Comparison of ENCODE assay signal across 10 cellular contexts in the genomic region with DNA sequence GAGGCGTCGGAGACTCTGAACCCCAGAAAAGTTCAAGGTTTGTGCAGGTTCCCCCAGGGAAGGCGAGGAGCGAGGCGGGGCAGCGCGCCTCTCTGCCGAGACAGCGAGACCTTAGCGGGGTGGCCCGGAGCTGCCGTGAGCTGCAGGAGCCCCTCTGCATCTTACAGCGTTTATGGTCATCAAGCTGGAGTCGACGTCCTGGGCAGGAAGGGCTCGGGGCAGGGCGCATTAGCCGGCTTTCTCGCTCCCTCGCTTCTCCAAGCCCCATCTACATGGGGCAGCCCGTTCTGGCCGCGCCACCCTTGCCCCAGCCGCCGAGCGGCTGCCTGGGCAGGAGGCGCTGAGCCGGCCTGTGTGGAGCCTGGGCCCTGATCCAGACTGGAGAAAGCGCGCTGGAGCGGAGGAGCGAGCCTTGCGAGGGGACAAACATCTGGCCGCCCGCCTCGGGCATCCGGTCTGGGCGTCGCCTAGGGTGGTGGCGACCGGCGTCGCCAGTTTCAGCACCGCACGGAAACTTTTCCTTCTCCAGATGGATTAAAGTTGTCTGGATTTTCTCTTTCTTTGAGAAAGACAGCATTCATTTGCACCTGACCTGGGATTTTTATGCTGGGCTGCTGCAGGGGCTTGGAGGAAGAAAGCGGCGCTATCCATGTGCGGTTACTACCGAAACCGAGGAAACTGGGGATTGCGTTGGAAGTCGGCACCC. TPM values are rescaled to one million over a fixed set of nuclear protein-coding genes. Genes with fewer than 3 reads are reported as not detected.
A peak's percentile ranks its signal among the peaks of the same experiment; 100 is the strongest.
DNase-seq lines count a peak whose midpoint lies in the region; ATAC-seq and TF ChIP-seq lines count a peak whose summit lies in the region.
"Had no signal": no experiment of that assay in that cellular context is flagged by ENCODE, and none has a peak within 500 bp of the region (broad histone marks: within the 10 kb centered on the region; RNA-seq: fewer than 3 reads in every experiment).

No MANE protein-coding gene starts in this region.

- H3K9me3 ChIP-seq in SK-N-SH (no peaks in the 10 kb centered on the region), prostate gland (no peaks in the 10 kb centered on the region)

- peak overlapping the region; percentile 92 for H3K4me3 Mint-ChIP-seq in glutamatergic neuron (ENCODE audit: unreplicated experiment)

- no peak for ATAC-seq in HG02610 (IDR thresholded peaks at IDR 0.05; ENCODE audit: unreplicated experiment)

- no peaks in the 10 kb centered on the region for H4K20me1 ChIP-seq in SK-N-SH (ENCODE audit: insufficient read depth)

- peaks cover 25% of the 10 kb centered on the region for H3K27me3 Mint-ChIP-seq in glutamatergic neuron (ENCODE audit: unreplicated experiment)

- H3K4me1 ChIP-seq in SK-N-SH (ENCODE audit: control insufficient read depth in 1 of 2, insufficient read depth in 2 of 2, low read depth in 1 of 2, low read length in 1 of 2) (peaks cover 0 to 18% of the 10 kb centered on the region in 2 experiments; a peak in 1 of 4 replicates), prostate gland (replicated peaks) (peaks cover 22% of the 10 kb centered on the region)

- 6% methylated on average over 7 of the region's 52 CpGs for WGBS in SK-N-SH (ENCODE audit: low lambda C conversion rate)
- under 1% methylated on average over 52 of the region's 52 CpGs for WGBS in prostate gland

- no peak for TF ChIP-seq EP300 in SK-N-SH (IDR thresholded peaks at IDR 0.05; ENCODE audit: borderline replicate concordance in 1 of 2, low read depth in 1 of 2, low read length in 1 of 2)

- H3K9ac ChIP-seq in SK-N-SH: no peak overlapping the region

- H3K4me1 Mint-ChIP-seq in glutamatergic neuron (ENCODE audit: low read depth, unreplicated experiment): peaks cover 33% of the 10 kb centered on the region

- H3K36me3 Mint-ChIP-seq in glutamatergic neuron (ENCODE audit: unreplicated experiment): no peaks in the 10 kb centered on the region
- H3K36me3 Mint-ChIP-seq: IgD-negative memory B cell had no signal

- TF ChIP-seq POLR2A in prostate gland (IDR thresholded peaks at IDR 0.05): no peak

- no peaks in the 10 kb centered on the region for H3K9me2 ChIP-seq in SK-N-SH

- CTCF ChIA-PET in SK-N-SH (lab: Yijun Ruan, JAX): interaction anchor here (0.6 to 6.8 kb wide), 10 partner anchors 13 to 443 kb away, joined by 3 to 45 read pairs (median 4); no protein-coding TSS in a partner anchor

- intact Hi-C loops in prostate gland (cut with DNase I): no loop called here

- peak overlapping the region; percentile 90 for H3K27ac Mint-ChIP-seq in glutamatergic neuron (ENCODE audit: unreplicated experiment)
- H3K27ac Mint-ChIP-seq: IgD-negative memory B cell had no signal

- DNase-seq in GM13977 (ENCODE audit: low spot score): peak; percentile 59
- DNase-seq in SK-N-SH: peak; percentile 83
- peak; percentile 64 for DNase-seq in glutamatergic neuron
- DNase-seq in prostate gland (ENCODE audit: low spot score): peak; percentile 23
- no peak for DNase-seq in dedifferentiated amniotic fluid mesenchymal stem cell (ENCODE audit: extremely low spot score)
- DNase-seq in activated effector memory CD4-positive, alpha-beta T cell treated with Interleukin-2 at 50 U/mL for 16 hours: no peak
- no peak for DNase-seq in NCI-H2196 (lab: John Stamatoyannopoulos, UW; ENCODE audit: unreplicated experiment)

- H3F3A ChIP-seq in SK-N-SH (replicated peaks; ENCODE audit: insufficient read depth): no peaks in the 10 kb centered on the region

- H3K79me2 ChIP-seq in SK-N-SH (ENCODE audit: insufficient read depth): no peaks in the 10 kb centered on the region

- no peak overlapping the region for H3K27ac ChIP-seq in SK-N-SH (ENCODE audit: low read depth in 2 of 2, low read length in 1 of 2)
- H3K27ac ChIP-seq in prostate gland: no peak overlapping the region

- H3K36me3 ChIP-seq in SK-N-SH (replicated peaks in 1 of 2; ENCODE audit: control insufficient read depth in 1 of 2, insufficient read depth in 2 of 2, low read length in 1 of 2): no peaks in the 10 kb centered on the region
- H3K36me3 ChIP-seq in prostate gland: no peaks in the 10 kb centered on the region

- in situ Hi-C loops in GM13977 (cut with MboI; ENCODE audit: low pct_unique_long_range_greater_than_20kb, low sequenced_read_pairs, unreplicated experiment): no loop called here

- H3K27me3 ChIP-seq in SK-N-SH (ENCODE audit: insufficient read depth) (peaks cover 84% of the 10 kb centered on the region), prostate gland (replicated peaks; ENCODE audit: insufficient read depth) (peaks cover 26% of the 10 kb centered on the region)

- POLR2A ChIA-PET in SK-N-SH (lab: Yijun Ruan, JAX): no interaction called here

- no peak for TF ChIP-seq CTCF in GM13977 (IDR thresholded peaks at IDR 0.05; ENCODE audit: extremely low read depth, insufficient read depth, missing control alignments)
- no peak for TF ChIP-seq CTCF in SK-N-SH (IDR thresholded peaks at IDR 0.05)
- no peak for TF ChIP-seq CTCF in glutamatergic neuron (IDR thresholded peaks at IDR 0.05; ENCODE audit: partially characterized antibody, unreplicated experiment)
- no peak for TF ChIP-seq CTCF in prostate gland (IDR thresholded peaks at IDR 0.05)

- H3K9me3 Mint-ChIP-seq in glutamatergic neuron (ENCODE audit: unreplicated experiment): peaks cover 9% of the 10 kb centered on the region

- no peak overlapping the region for H2AFZ ChIP-seq in SK-N-SH (ENCODE audit: low read depth)

- peak overlapping the region; percentile 78 for H3K4me2 ChIP-seq in SK-N-SH

- H3K4me3 ChIP-seq in SK-N-SH (ENCODE audit: low read depth in 2 of 2, low read length in 1 of 2) (peak overlapping the region in 1 of 2 experiments; percentile 41; a peak in 1 of 4 replicates), prostate gland (peak overlapping the region; percentile 35 to 44)

- TF ChIP-seq RAD21 in SK-N-SH (IDR thresholded peaks at IDR 0.05; ENCODE audit: low read length): no peak

TF ChIP-seq in SK-N-SH, 30 proteins besides CTCF, POLR2A, EP300 and RAD21:
- TF ChIP-seq FOSL2 (IDR thresholded peaks at IDR 0.05; ENCODE audit: borderline replicate concordance, low read depth): no peak
- TF ChIP-seq TCF12 (IDR thresholded peaks at IDR 0.05): no peak
- TF ChIP-seq GATA2 (CRISPR knock-in tag; IDR thresholded peaks at IDR 0.05): no peak
- TF ChIP-seq, protein P1, sequence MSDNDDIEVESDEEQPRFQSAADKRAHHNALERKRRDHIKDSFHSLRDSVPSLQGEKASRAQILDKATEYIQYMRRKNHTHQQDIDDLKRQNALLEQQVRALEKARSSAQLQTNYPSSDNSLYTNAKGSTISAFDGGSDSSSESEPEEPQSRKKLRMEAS (IDR thresholded peaks at IDR 0.05; ENCODE audit: low read depth): no peak
- no peak for TF ChIP-seq FOXJ3 (CRISPR knock-in tag; IDR thresholded peaks at IDR 0.05)
- no peak for TF ChIP-seq GABPA (IDR thresholded peaks at IDR 0.05; ENCODE audit: low read depth)
- TF ChIP-seq POLR2AphosphoS5 (IDR thresholded peaks at IDR 0.05; ENCODE audit: low read depth, low read length): no peak
- no peak for TF ChIP-seq RFX5 (IDR thresholded peaks at IDR 0.05; ENCODE audit: low read length)
- TF ChIP-seq, protein P2, sequence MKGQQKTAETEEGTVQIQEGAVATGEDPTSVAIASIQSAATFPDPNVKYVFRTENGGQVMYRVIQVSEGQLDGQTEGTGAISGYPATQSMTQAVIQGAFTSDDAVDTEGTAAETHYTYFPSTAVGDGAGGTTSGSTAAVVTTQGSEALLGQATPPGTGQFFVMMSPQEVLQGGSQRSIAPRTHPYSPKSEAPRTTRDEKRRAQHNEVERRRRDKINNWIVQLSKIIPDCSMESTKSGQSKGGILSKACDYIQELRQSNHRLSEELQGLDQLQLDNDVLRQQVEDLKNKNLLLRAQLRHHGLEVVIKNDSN (IDR thresholded peaks at IDR 0.05; ENCODE audit: borderline replicate concordance, low read depth): no peak
- TF ChIP-seq FOXM1 (IDR thresholded peaks at IDR 0.05; ENCODE audit: low read depth): no peak

RNA-seq across cellular contexts. Expression of a gene that starts 0.8 kb away (rescaled TPM):
- not detected in 2 replicates for polyA plus RNA-seq in SK-N-SH (2012; rRNA removed)
- not detected in 2 replicates for polyA plus RNA-seq in SK-N-SH (2012; cell fraction: cytosol; rRNA removed)
- not detected in 2 replicates for polyA plus RNA-seq in SK-N-SH (2012; cell fraction: nucleus; rRNA removed)
- total RNA-seq in glutamatergic neuron (ENCODE audit: unreplicated experiment): 93.6 TPM
- total RNA-seq in prostate gland: 1 to 10 TPM in 1 of 2 donors, not detected in 1; 1.0 TPM
- total RNA-seq: glomerular endothelial cell had no signal

Comparison
In these comparisons a context has a peak if more than half of its experiments do, and no peak if none do; other contexts are left out.
1. DNase-seq: peak in GM13977 (single experiment), SK-N-SH (single experiment), glutamatergic neuron (single experiment) and prostate gland (single experiment); none in dedifferentiated amniotic fluid mesenchymal stem cell (single experiment), activated effector memory CD4-positive, alpha-beta T cell treated with Interleukin-2 at 50 U/mL for 16 hours (single experiment) and NCI-H2196 (single experiment).
2. RNA of a gene that starts 0.8 kb away (total RNA-seq): 93.6 TPM in glutamatergic neuron (single experiment); 1.0 TPM in prostate gland; every median in the first group is over 10 times any median in the second.